In genomic region chr1:153728305-153729066, GRCh38 we compare ENCODE assay signal across 8 cellular contexts. TPM values are rescaled to one million over a fixed set of nuclear protein-coding genes. Genes with fewer than 3 reads are reported as not detected.
DNase-seq lines count a peak whose midpoint lies in the region; ATAC-seq, FAIRE-seq and TF ChIP-seq lines count a peak whose summit lies in the region.

No MANE protein-coding gene starts in this region.

- H3K36me3 ChIP-seq in OCI-LY3 (replicated peaks; ENCODE audit: low read depth, low read length) (peaks cover 10% of the 10 kb centered on the region), ovary (no peaks in the 10 kb centered on the region)

- no peak for TF ChIP-seq EP300 in ovary (IDR thresholded peaks at IDR 0.05)

- peaks cover 36% of the 10 kb centered on the region for H3K79me2 ChIP-seq in OCI-LY3 (ENCODE audit: low read length)

- peaks cover 21% of the 10 kb centered on the region for H3K4me1 ChIP-seq in OCI-LY3 (ENCODE audit: low read length)
- H3K4me1 ChIP-seq in ovary (ENCODE audit: insufficient read depth) = peaks cover 2% of the 10 kb centered on the region

- no peaks in the 10 kb centered on the region for H4K20me1 ChIP-seq in OCI-LY3 (ENCODE audit: insufficient read depth, low read length)

- H3K9me3 Mint-ChIP-seq in activated naive CD4-positive, alpha-beta T cell treated with anti-CD3 and anti-CD28 coated beads for 36 hours = no peaks in the 10 kb centered on the region

- ATAC-seq in GM21723 (IDR thresholded peaks at IDR 0.05; ENCODE audit: unreplicated experiment) = peak; percentile 7

- peak overlapping the region; percentile 97 for H3K4me3 Mint-ChIP-seq in activated naive CD4-positive, alpha-beta T cell treated with anti-CD3 and anti-CD28 coated beads for 36 hours

- TF ChIP-seq CTCF in OCI-LY3 (IDR thresholded peaks at IDR 0.05; ENCODE audit: low read depth, low read length) (no peak), ovary (IDR thresholded peaks at IDR 0.05) (no peak)

- peak; percentile 37 for DNase-seq in AG08395 (ENCODE audit: low spot score)
- peak; percentile 39 for DNase-seq in activated naive CD4-positive, alpha-beta T cell treated with anti-CD3 and anti-CD28 coated beads for 36 hours
- peak; percentile 35 for DNase-seq in globus pallidus (ENCODE audit: low spot score)
- peak; percentile 73 to 78 (median 75) for DNase-seq in ovary
- DNase-seq in urothelium cell line (ENCODE audit: low spot score) = peak; percentile 47
- DNase-seq in epidermal melanocyte (ENCODE audit: insufficient read length, low spot score) = no peak

- H3K27ac ChIP-seq in OCI-LY3 (ENCODE audit: low read length) = peak overlapping the region; percentile 74
- peak overlapping the region; percentile 90 to 94 for H3K27ac ChIP-seq in ovary

- CTCF ChIA-PET in activated naive CD4-positive, alpha-beta T cell treated with anti-CD3 and anti-CD28 coated beads for 36 hours (lab: Charles Lee) = interaction anchor here (1.0 kb wide), 1 partner anchor 258 kb away, joined by 3 read pairs; no protein-coding TSS in a partner anchor

- peak overlapping the region; percentile 99 for H3K9ac ChIP-seq in OCI-LY3 (ENCODE audit: low read length)

- H3K9me3 ChIP-seq in OCI-LY3 (ENCODE audit: insufficient read depth, low read length) (no peaks in the 10 kb centered on the region), ovary (no peaks in the 10 kb centered on the region)

- H3K4me2 ChIP-seq in OCI-LY3 (ENCODE audit: low read length) = peak overlapping the region; percentile 84

- 0 to 1% (median 1%) methylated on average over 19 of the region's 19 CpGs for WGBS in ovary, 3 donors

- H2AFZ ChIP-seq in OCI-LY3 (ENCODE audit: low read depth, low read length) = no peak overlapping the region; the same call in 1 of the 2 replicates

- peaks cover 8% of the 10 kb centered on the region for H3K36me3 Mint-ChIP-seq in activated naive CD4-positive, alpha-beta T cell treated with anti-CD3 and anti-CD28 coated beads for 36 hours (ENCODE audit: low read depth)

- H3K4me3 ChIP-seq in OCI-LY3 (ENCODE audit: low read length) = peak overlapping the region; percentile 92
- H3K4me3 ChIP-seq in ovary = peak overlapping the region; percentile 74

- no peak for FAIRE-seq in urothelium cell line (lab: Jason Lieb, UNC)

- H3K4me1 Mint-ChIP-seq in activated naive CD4-positive, alpha-beta T cell treated with anti-CD3 and anti-CD28 coated beads for 36 hours (ENCODE audit: low read depth) = peaks cover 42% of the 10 kb centered on the region

- H3K27me3 Mint-ChIP-seq in activated naive CD4-positive, alpha-beta T cell treated with anti-CD3 and anti-CD28 coated beads for 36 hours (ENCODE audit: low read depth) = no peaks in the 10 kb centered on the region

- no peaks in the 10 kb centered on the region for H3K27me3 ChIP-seq in OCI-LY3 (ENCODE audit: low read depth, low read length)
- no peaks in the 10 kb centered on the region for H3K27me3 ChIP-seq in ovary

- no peak for TF ChIP-seq POLR2A in ovary (IDR thresholded peaks at IDR 0.05)

- peak overlapping the region; percentile 95 for H3K27ac Mint-ChIP-seq in activated naive CD4-positive, alpha-beta T cell treated with anti-CD3 and anti-CD28 coated beads for 36 hours

- intact Hi-C loops in activated naive CD4-positive, alpha-beta T cell treated with anti-CD3 and anti-CD28 coated beads for 36 hours (cut with micrococcal nuclease) = loop anchor here (1.0 to 5.0 kb wide), 4 partner anchors 57 to 264 kb away; partner anchors contain the start of genes CRTC2, RPS27 and S100A2
- intact Hi-C loops in ovary (cut with DNase I) = loop anchor here in 1 of 4 donors (2.0 kb wide), 1 partner anchor 30 kb away; no protein-coding TSS in a partner anchor

RNA-seq across cellular contexts. Expression of gene INTS3, which starts 0.6 kb away (rescaled TPM):
- 10 to 100 TPM; 39.3 to 40.4 TPM for total RNA-seq in activated naive CD4-positive, alpha-beta T cell treated with anti-CD3 and anti-CD28 coated beads for 36 hours
- total RNA-seq in ovary = 10 to 100 TPM; 49.5 to 74.4 (median 58.6) TPM
- polyA plus RNA-seq in ovary = 10 to 100 TPM; 41.6 to 54.5 TPM

RNA-seq across cellular contexts. Expression of gene SLC27A3, which starts 46.7 kb away (rescaled TPM):
- total RNA-seq in activated naive CD4-positive, alpha-beta T cell treated with anti-CD3 and anti-CD28 coated beads for 36 hours = 1 to 10 TPM; 2.7 to 4.3 TPM
- 10 to 100 TPM in 6 of 7 donors, 1 to 10 TPM in 1; 9.5 to 50.9 (median 31.1) TPM for total RNA-seq in ovary
- polyA plus RNA-seq in ovary = 10 to 100 TPM; 23.2 to 31.5 TPM

RNA-seq across cellular contexts. Expression of gene NPR1, which starts 50.0 kb away (rescaled TPM):
- under 1 TPM; 0.05 to 0.10 TPM for total RNA-seq in activated naive CD4-positive, alpha-beta T cell treated with anti-CD3 and anti-CD28 coated beads for 36 hours
- total RNA-seq in ovary = 10 to 100 TPM; 23.6 to 96.5 (median 50.7) TPM
- 10 to 100 TPM; 20.6 to 31.3 TPM for polyA plus RNA-seq in ovary

RNA-seq across cellular contexts. Expression of gene ILF2, which starts 57.7 kb away (rescaled TPM):
- 100 to 1,000 TPM; 346 to 357 TPM for total RNA-seq in activated naive CD4-positive, alpha-beta T cell treated with anti-CD3 and anti-CD28 coated beads for 36 hours
- total RNA-seq in ovary = 100 to 1,000 TPM in 6 of 7 donors, 10 to 100 TPM in 1; 92.5 to 133 (median 122) TPM
- polyA plus RNA-seq in ovary = 100 to 1,000 TPM in 1 of 2 donors, 10 to 100 TPM in 1; 87.3 to 206 TPM

Comparison
In these comparisons a context has a peak if more than half of its experiments do, and no peak if none do; other contexts are left out.
1. RNA of gene NPR1, which starts 50.0 kb away (total RNA-seq): 23.6 to 96.5 TPM in ovary; 0.05 to 0.10 TPM in activated naive CD4-positive, alpha-beta T cell treated with anti-CD3 and anti-CD28 coated beads for 36 hours; every median in the first group is over 10 times any median in the second.